Comparison of ENCODE assay signal across 18 cellular contexts in the genomic region with DNA sequence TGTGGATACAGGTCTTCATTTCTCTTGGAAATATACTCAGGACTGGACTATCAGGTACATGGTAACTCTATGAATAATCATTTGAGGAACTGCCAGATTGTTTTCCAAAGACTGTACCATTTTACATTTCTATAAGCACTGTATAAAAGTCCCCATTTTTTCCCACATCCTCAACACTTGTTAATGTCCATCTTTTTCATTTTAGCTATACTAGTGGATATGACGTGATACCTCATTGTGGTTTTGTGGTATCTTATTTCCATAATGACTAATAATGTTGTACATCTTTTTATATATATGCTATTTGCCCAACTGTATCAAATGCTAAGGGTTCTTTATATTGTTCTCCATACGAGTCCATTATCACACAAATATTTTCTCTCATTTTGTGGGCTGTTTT. TPM values are rescaled to one million over a fixed set of nuclear protein-coding genes. Genes with fewer than 3 reads are reported as not detected.
DNase-seq lines count a peak whose midpoint lies in the region; ATAC-seq and TF ChIP-seq lines count a peak whose summit lies in the region.
"Had no signal": no experiment of that assay in that cellular context is flagged by ENCODE, and none has a peak within 500 bp of the region (broad histone marks: within the 10 kb centered on the region; RNA-seq: fewer than 3 reads in every experiment).

No MANE protein-coding gene starts in this region.

- TF ChIP-seq CTCF in mammary epithelial cell (conservative IDR thresholded peaks at IDR 0.05 in 1 of 2, IDR thresholded peaks at IDR 0.05 in 1 of 2; ENCODE audit: extremely low read depth in 1 of 2, insufficient read depth in 1 of 2, low read depth in 1 of 2, low read length in 2 of 2) (no peak), breast epithelium (IDR thresholded peaks at IDR 0.05) (no peak)

- H3K27me3 ChIP-seq in mammary epithelial cell (ENCODE audit: insufficient read depth, low read length) (no peaks in the 10 kb centered on the region), breast epithelium (no peaks in the 10 kb centered on the region)

- DNase-seq in activated CD4-positive, CD25-positive, alpha-beta regulatory T cell treated with anti-CD3 and anti-CD28 coated beads, Interleukin-2, amount 50 U/mL, for 72 hours = no peak
- peak; percentile 55 for DNase-seq in mammary epithelial cell
- no peak for DNase-seq in breast epithelium (ENCODE audit: low spot score in 2 of 2)
- peak; percentile 12 for DNase-seq in dedifferentiated amniotic fluid mesenchymal stem cell (ENCODE audit: extremely low spot score)
- no peak for DNase-seq in NCI-H2029 (lab: John Stamatoyannopoulos, UW)
- no peak for DNase-seq in A172 (ENCODE audit: low spot score)
- DNase-seq: CD4-positive, alpha-beta memory T cell; DMS153; NCI-H1694 treated with DMSO at 0.1 percent for 48 hours; NCI-H2107; NCI-H510A; NCI-H82; OCI-M1; Right ventricle myocardium superior had no signal

- in situ Hi-C loops in mammary epithelial cell (cut with MboI; ENCODE audit: low sequenced_read_pairs in 2 of 2) = no loop called here

- H3K4me3 ChIP-seq in mammary epithelial cell (replicated peaks in 1 of 3; ENCODE audit: insufficient read depth in 1 of 3, low read depth in 2 of 3, low read length in 3 of 3) = no peak overlapping the region
- no peak overlapping the region for H3K4me3 ChIP-seq in breast epithelium
- H3K4me3 ChIP-seq: K562 had no signal

- H3K79me2 ChIP-seq in mammary epithelial cell (ENCODE audit: insufficient read depth, low read length) = no peaks in the 10 kb centered on the region

- H3K9ac ChIP-seq in mammary epithelial cell (ENCODE audit: insufficient read depth, low read length) = no peak overlapping the region

- no peak overlapping the region for H3K4me2 ChIP-seq in mammary epithelial cell (ENCODE audit: insufficient read depth, low read depth, low read length)

- no peaks in the 10 kb centered on the region for H3K27me3 Mint-ChIP-seq in stimulated activated naive CD8-positive, alpha-beta T cell treated with anti-CD3 and anti-CD28 coated beads, Interleukin-15, Interleukin-2, amounts not matched to agents 100 ng/mL and 50 ng/mL, for 24 hours
- H3K27me3 Mint-ChIP-seq: CD4-positive, alpha-beta memory T cell had no signal

- peaks cover 63% of the 10 kb centered on the region for H3K36me3 Mint-ChIP-seq in stimulated activated naive CD8-positive, alpha-beta T cell treated with anti-CD3 and anti-CD28 coated beads, Interleukin-15, Interleukin-2, amounts not matched to agents 100 ng/mL and 50 ng/mL, for 24 hours (ENCODE audit: low read depth)

- BruUV-seq in mammary epithelial cell (replicated peaks; lab: Mats Ljungman, UMichigan) = no TSS peak

- H3K4me1 ChIP-seq in mammary epithelial cell (ENCODE audit: insufficient read depth, low read length) = no peaks in the 10 kb centered on the region
- no peaks in the 10 kb centered on the region for H3K4me1 ChIP-seq in breast epithelium

- peaks cover 16% of the 10 kb centered on the region for H3K4me1 Mint-ChIP-seq in stimulated activated naive CD8-positive, alpha-beta T cell treated with anti-CD3 and anti-CD28 coated beads, Interleukin-15, Interleukin-2, amounts not matched to agents 100 ng/mL and 50 ng/mL, for 24 hours (ENCODE audit: low read depth)

- no peaks in the 10 kb centered on the region for H3K9me3 Mint-ChIP-seq in stimulated activated naive CD8-positive, alpha-beta T cell treated with anti-CD3 and anti-CD28 coated beads, Interleukin-15, Interleukin-2, amounts not matched to agents 100 ng/mL and 50 ng/mL, for 24 hours
- H3K9me3 Mint-ChIP-seq: CD4-positive, alpha-beta memory T cell had no signal

- TF ChIP-seq POLR2A in breast epithelium (IDR thresholded peaks at IDR 0.05) = no peak

- H2AFZ ChIP-seq in mammary epithelial cell (ENCODE audit: low read depth, low read length) = no peak overlapping the region

- no peaks in the 10 kb centered on the region for H4K20me1 ChIP-seq in mammary epithelial cell (ENCODE audit: insufficient read depth, low read length)

- H3K36me3 ChIP-seq in mammary epithelial cell (ENCODE audit: insufficient read depth, low read length) (peaks cover 34% of the 10 kb centered on the region), breast epithelium (peaks cover 11% of the 10 kb centered on the region)

- CTCF ChIA-PET in mammary epithelial cell (lab: Charles Lee; ENCODE audit: low non-redundant PET) = no interaction called here

- peak overlapping the region; percentile 72 for H3K27ac Mint-ChIP-seq in stimulated activated naive CD8-positive, alpha-beta T cell treated with anti-CD3 and anti-CD28 coated beads, Interleukin-15, Interleukin-2, amounts not matched to agents 100 ng/mL and 50 ng/mL, for 24 hours

- no peak overlapping the region for H3K4me3 Mint-ChIP-seq in stimulated activated naive CD8-positive, alpha-beta T cell treated with anti-CD3 and anti-CD28 coated beads, Interleukin-15, Interleukin-2, amounts not matched to agents 100 ng/mL and 50 ng/mL, for 24 hours
- H3K4me3 Mint-ChIP-seq: CD4-positive, alpha-beta memory T cell had no signal

- H3K9me3 ChIP-seq in mammary epithelial cell (replicated peaks; ENCODE audit: insufficient read depth, low read length) = no peaks in the 10 kb centered on the region
- H3K9me3 ChIP-seq in breast epithelium = no peaks in the 10 kb centered on the region

- ATAC-seq in activated CD4-positive, CD25-positive, alpha-beta regulatory T cell treated with anti-CD3 and anti-CD28 coated beads, Interleukin-2, amount 50 U/mL, for 24 hours = peak; percentile 27 to 44
- ATAC-seq: K562 had no signal

- H3K27ac ChIP-seq in mammary epithelial cell (ENCODE audit: insufficient read depth, low read depth, low read length) (no peak overlapping the region), breast epithelium (no peak overlapping the region)
- H3K27ac ChIP-seq: 22Rv1 had no signal

- intact Hi-C loops in mammary epithelial cell (cut with micrococcal nuclease) (no loop called here), breast epithelium (cut with DNase I; ENCODE audit: low total_unique reads) (no loop called here)

- WGBS in mammary epithelial cell (ENCODE audit: low coverage, missing lambda C conversion rate) = 75% methylated on average over 2 of the region's 2 CpGs

- dilution Hi-C loops in mammary epithelial cell (cut with HindIII; ENCODE audit: low sequenced_read_pairs) = no loop called here

RNA-seq across cellular contexts. Expression of gene NUP88, which starts 22.9 kb away (rescaled TPM):
- 10 to 100 TPM; 50.8 to 71.4 TPM for total RNA-seq in mammary epithelial cell
- polyA plus RNA-seq in mammary epithelial cell = 75.0 TPM
- 127 TPM for polyA minus RNA-seq in mammary epithelial cell
- 100 to 1,000 TPM in 2 of 3 donors, 10 to 100 TPM in 1; 52.8 to 139 (median 102) TPM for total RNA-seq in breast epithelium
- 162 and 167 TPM in 2 replicates for total RNA-seq in A172 (2014; rRNA removed; shearing (Covaris generic))

RNA-seq across cellular contexts. Expression of gene RPAIN, which starts 23.4 kb away (rescaled TPM):
- total RNA-seq in mammary epithelial cell (10 to 100 TPM; 23.3 to 35.7 TPM), breast epithelium (10 to 100 TPM; 38.4 to 52.1 (median 50.8) TPM)
- 19.2 TPM for polyA plus RNA-seq in mammary epithelial cell
- 36.2 TPM for polyA minus RNA-seq in mammary epithelial cell
- total RNA-seq in A172 (2014; rRNA removed; shearing (Covaris generic)) = 73.2 and 103 TPM in 2 replicates

RNA-seq across cellular contexts. Expression of gene C1QBP, which starts 42.3 kb away (rescaled TPM):
- total RNA-seq in mammary epithelial cell (100 to 1,000 TPM; 152 to 221 TPM), breast epithelium (100 to 1,000 TPM in 1 of 3 donors, 10 to 100 TPM in 2; 59.0 to 109 (median 88.8) TPM)
- polyA plus RNA-seq in mammary epithelial cell = 275 TPM
- 184 TPM for polyA minus RNA-seq in mammary epithelial cell
- total RNA-seq in A172 (2014; rRNA removed; shearing (Covaris generic)) = 520 and 582 TPM in 2 replicates

Comparison
In these comparisons a context has a peak if more than half of its experiments do, and no peak if none do; other contexts are left out.
1. DNase-seq: peak in mammary epithelial cell (single experiment) and dedifferentiated amniotic fluid mesenchymal stem cell (single experiment); none in activated CD4-positive, CD25-positive, alpha-beta regulatory T cell treated with anti-CD3 and anti-CD28 coated beads, Interleukin-2, amount 50 U/mL, for 72 hours (single experiment), breast epithelium (0 of 2), NCI-H2029 (single experiment) and A172 (single experiment).